In genomic region chr15:76150971-76151598, GRCh38 we compare ENCODE assay signal across 8 cellular contexts.
DNase-seq lines count a peak whose midpoint lies in the region; ATAC-seq, FAIRE-seq and TF ChIP-seq lines count a peak whose summit lies in the region.

No MANE protein-coding gene starts in this region.

- no peak overlapping the region for H2AFZ ChIP-seq in HepG2 (ENCODE audit: low read length)

- H3K36me3 ChIP-seq in HepG2 (replicated peaks in 1 of 2; ENCODE audit: control insufficient read depth in 1 of 2, insufficient read depth in 2 of 2, low read length in 2 of 2): no peaks in the 10 kb centered on the region

- no peak overlapping the region for H3K27ac ChIP-seq in HepG2 (ENCODE audit: extremely low read length, insufficient read depth, low read length)

- H3K9me3 Mint-ChIP-seq in chondrocyte (ENCODE audit: low read depth): no peaks in the 10 kb centered on the region

- intact Hi-C loops in HepG2 (cut with micrococcal nuclease; ENCODE audit: unreplicated experiment): no loop called here

- no peaks in the 10 kb centered on the region for H3K9me3 ChIP-seq in HepG2 (ENCODE audit: low read length)

- H3K4me3 ChIP-seq in AG04449 (ENCODE audit: low read depth, low read length) (no peak overlapping the region), HepG2 (replicated peaks in 1 of 3; ENCODE audit: insufficient read depth in 1 of 3, low read depth in 2 of 3, low read length in 3 of 3) (no peak overlapping the region)

- H3K4me2 ChIP-seq in HepG2 (ENCODE audit: low read depth, low read length): peak overlapping the region; percentile 34; the same call in 1 of the 2 replicates

- peak; percentile 44 for DNase-seq in AG04449 (ENCODE audit: low read depth, low spot score)
- DNase-seq in GM18507 (ENCODE audit: extremely low spot score, insufficient read length, low read depth): peak; percentile 62
- DNase-seq in NCI-H226: peak; percentile 73
- DNase-seq in activated CD4-positive, alpha-beta T cell treated with anti-CD3 and anti-CD28 coated beads for 24 hours (ENCODE audit: low read depth in 2 of 2): peak; percentile 71 to 82
- no peak for DNase-seq in chondrocyte (ENCODE audit: low spot score)
- DNase-seq in HepG2 (ENCODE audit: low spot score): peak; percentile 42
- peak; percentile 21 to 77 (median 46) for DNase-seq in stimulated activated CD4-positive, alpha-beta T cell treated with anti-CD3 and anti-CD28 coated beads, TNF-alpha, amount 100 ng/mL, for 1 hour (ENCODE audit: low read depth in 3 of 3, low spot score in 1 of 3)

- peaks cover 1 to 64% of the 10 kb centered on the region in 2 experiments; a peak in 4 of 5 replicates for H3K27me3 ChIP-seq in HepG2 (ENCODE audit: control insufficient read depth in 1 of 2, insufficient read depth in 2 of 2, low read length in 2 of 2)

- H3K4me3 Mint-ChIP-seq in chondrocyte (ENCODE audit: unreplicated experiment): no peak overlapping the region

- no peaks in the 10 kb centered on the region for H4K20me1 ChIP-seq in HepG2 (ENCODE audit: insufficient read depth, low read length)

- TF ChIP-seq EP300 in HepG2 (IDR thresholded peaks at IDR 0.05; ENCODE audit: low read depth in 2 of 2, low read length in 2 of 2) (no peak), HepG2 (CRISPR knock-in tag; IDR thresholded peaks at IDR 0.05; ENCODE audit: borderline replicate concordance) (no peak)

- no peaks in the 10 kb centered on the region; the same call in 1 of the 2 replicates for H3K4me1 ChIP-seq in HepG2 (ENCODE audit: insufficient read depth, low read length)

- BruUV-seq in HepG2 (replicated peaks; lab: Mats Ljungman, UMichigan): no TSS peak

- H3K36me3 Mint-ChIP-seq in chondrocyte (ENCODE audit: low read depth): no peaks in the 10 kb centered on the region

- TF ChIP-seq CTCF in AG04449 (IDR thresholded peaks at IDR 0.05; ENCODE audit: insufficient read depth, low read length, missing control alignments): peak; percentile 91
- peak; percentile 92 for TF ChIP-seq CTCF in chondrocyte (IDR thresholded peaks at IDR 0.05)
- peak; percentile 85 for TF ChIP-seq CTCF in HepG2 (CRISPR knock-in tag; IDR thresholded peaks at IDR 0.05)

- POLR2A ChIA-PET in AG04449 (lab: Yijun Ruan, JAX) (no interaction called here), HepG2 (lab: Yijun Ruan, JAX) (no interaction called here)

- no peak for TF ChIP-seq POLR2A in HepG2 (IDR thresholded peaks at IDR 0.05; ENCODE audit: insufficient read depth in 1 of 2, low read depth in 2 of 2, low read length in 2 of 2)

- in situ Hi-C loops in HepG2 (cut with HindIII; ENCODE audit: extremely low pct_ligation_motif_present, low pct_unique_long_range_greater_than_20kb): no loop called here

- peak overlapping the region; percentile 43 for H3K27ac Mint-ChIP-seq in chondrocyte (ENCODE audit: unreplicated experiment)

- no peaks in the 10 kb centered on the region for H3K79me2 ChIP-seq in HepG2 (ENCODE audit: insufficient read depth, low read length)

- FAIRE-seq in GM18507 (lab: Jason Lieb, UNC) (peak; percentile 91), HepG2 (lab: Jason Lieb, UNC) (peak; percentile 83)

- TF ChIP-seq RAD21 in HepG2 (CRISPR knock-in tag; IDR thresholded peaks at IDR 0.05): peak; percentile 42; the same call in 1 of the 2 replicates

- peaks cover 12% of the 10 kb centered on the region for H3K27me3 Mint-ChIP-seq in chondrocyte (ENCODE audit: low read depth)

- ATAC-seq in HG02973 (IDR thresholded peaks at IDR 0.05; ENCODE audit: unreplicated experiment): peak; percentile 73
- peak; percentile 92 for ATAC-seq in HepG2

- CTCF ChIA-PET in AG04449 (lab: Yijun Ruan, JAX) (interaction anchor here (0.9 to 8.1 kb wide), 23 partner anchors 9 to 716 kb away, joined by 3 to 171 read pairs (median 4); partner anchors contain the start of genes NRG4 and TMEM266), HepG2 (lab: Yijun Ruan, JAX; ENCODE audit: low intra/inter-chr PET ratio, low total read pairs) (interaction anchor here (1.2 kb wide), 1 partner anchor 93 kb away, joined by 5 read pairs; no protein-coding TSS in a partner anchor)

- peaks cover 33% of the 10 kb centered on the region for H3K4me1 Mint-ChIP-seq in chondrocyte (ENCODE audit: low read depth)

- H3K9ac ChIP-seq in HepG2 (ENCODE audit: insufficient read depth, low read depth, low read length): no peak overlapping the region

- WGBS in HepG2 (ENCODE audit: low lambda C conversion rate): 10% methylated on average over 9 of the region's 9 CpGs

TF ChIP-seq in HepG2, 621 proteins besides CTCF, POLR2A, EP300 and RAD21:
- no peak for TF ChIP-seq SRSF1 (optimal IDR thresholded peaks at IDR 0.05; ENCODE audit: low read depth, low read length)
- TF ChIP-seq, protein P1, sequence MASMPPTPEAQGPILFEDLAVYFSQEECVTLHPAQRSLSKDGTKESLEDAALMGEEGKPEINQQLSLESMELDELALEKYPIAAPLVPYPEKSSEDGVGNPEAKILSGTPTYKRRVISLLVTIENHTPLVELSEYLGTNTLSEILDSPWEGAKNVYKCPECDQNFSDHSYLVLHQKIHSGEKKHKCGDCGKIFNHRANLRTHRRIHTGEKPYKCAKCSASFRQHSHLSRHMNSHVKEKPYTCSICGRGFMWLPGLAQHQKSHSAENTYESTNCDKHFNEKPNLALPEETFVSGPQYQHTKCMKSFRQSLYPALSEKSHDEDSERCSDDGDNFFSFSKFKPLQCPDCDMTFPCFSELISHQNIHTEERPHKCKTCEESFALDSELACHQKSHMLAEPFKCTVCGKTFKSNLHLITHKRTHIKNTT (CRISPR knock-in tag; IDR thresholded peaks at IDR 0.05): no peak
- 0 out of 2 replicates have a peak, but pooled peaks have one; percentile 22 for TF ChIP-seq ZNF614 (CRISPR knock-in tag; IDR thresholded peaks at IDR 0.05; ENCODE audit: borderline replicate concordance)
- peak; percentile 29 for TF ChIP-seq TEAD3 (CRISPR knock-in tag; optimal IDR thresholded peaks at IDR 0.05; ENCODE audit: borderline replicate concordance)
- no peak for TF ChIP-seq GLI4 (CRISPR knock-in tag; IDR thresholded peaks at IDR 0.05; ENCODE audit: borderline replicate concordance)
- peak; percentile 74 for TF ChIP-seq STAG1 (CRISPR knock-in tag; IDR thresholded peaks at IDR 0.05)
- no peak for TF ChIP-seq PAWR (CRISPR knock-in tag; IDR thresholded peaks at IDR 0.05; ENCODE audit: borderline replicate concordance)
- no peak for TF ChIP-seq TEAD2 (CRISPR knock-in tag; IDR thresholded peaks at IDR 0.05)
- no peak for TF ChIP-seq SOX6 (IDR thresholded peaks at IDR 0.05)
- no peak for TF ChIP-seq SOX6 (CRISPR knock-in tag; IDR thresholded peaks at IDR 0.05)
- peak; percentile 52 for TF ChIP-seq SMC3 (IDR thresholded peaks at IDR 0.05; ENCODE audit: low read length)
- no peak for TF ChIP-seq SMYD3 (CRISPR knock-in tag; IDR thresholded peaks at IDR 0.05)
- no peak for TF ChIP-seq RARA (CRISPR knock-in tag; IDR thresholded peaks at IDR 0.05)
- TF ChIP-seq ZBTB7A (CRISPR knock-in tag; IDR thresholded peaks at IDR 0.05): no peak
- no peak for TF ChIP-seq NR2F6 (IDR thresholded peaks at IDR 0.05)
- no peak for TF ChIP-seq NR2F6 (CRISPR knock-in tag; IDR thresholded peaks at IDR 0.05)
- TF ChIP-seq IKZF5 (CRISPR knock-in tag; IDR thresholded peaks at IDR 0.05): 0 out of 2 replicates have a peak, but pooled peaks have one; percentile 17
- TF ChIP-seq MYNN (CRISPR knock-in tag; IDR thresholded peaks at IDR 0.05; ENCODE audit: low read depth): 0 out of 2 replicates have a peak, but pooled peaks have one; percentile 32
TF ChIP-seq in HepG2: peak in this region for 6.
